19 cellular contexts compared by ENCODE assay signal in genomic region chr2:239738159-239738558, GRCh38.
"Had no signal": no experiment of that assay in that cellular context is flagged by ENCODE, and none has a peak within 500 bp of the region (broad histone marks: within the 10 kb centered on the region; RNA-seq: fewer than 3 reads in every experiment).

No MANE protein-coding gene starts in this region.

- H3K27ac Mint-ChIP-seq: naive thymus-derived CD4-positive, alpha-beta T cell; stimulated activated effector memory CD8-positive, alpha-beta T cell treated with anti-CD3 and anti-CD28 coated beads, Interleukin-12 subunit alpha, Interleukin-12 subunit beta, amount 100 ng/mL, for 72 hours had no signal

- H3K4me1 Mint-ChIP-seq: naive thymus-derived CD4-positive, alpha-beta T cell; stimulated activated effector memory CD8-positive, alpha-beta T cell treated with anti-CD3 and anti-CD28 coated beads, Interleukin-12 subunit alpha, Interleukin-12 subunit beta, amount 100 ng/mL, for 72 hours had no signal

- H3K27me3 ChIP-seq: colonic mucosa, ovary, right lobe of liver, thyroid gland, upper lobe of left lung, uterus had no signal

- H3K27ac ChIP-seq: colonic mucosa, esophagus squamous epithelium, gastroesophageal sphincter, ovary, right lobe of liver, suprapubic skin, thyroid gland, upper lobe of left lung, uterus had no signal

- DNase-seq: colonic mucosa; dermis blood vessel endothelial cell; esophagus squamous epithelium; foreskin fibroblast; left colon; left ventricle myocardium superior; naive thymus-derived CD4-positive, alpha-beta T cell; ovary; stimulated activated CD4-positive, alpha-beta T cell treated with anti-CD3 and anti-CD28 coated beads, Interleukin-4, amount 100 ng/mL, for 1 hour; stimulated activated CD8-positive, alpha-beta memory T cell treated with anti-CD3 and anti-CD28 coated beads, Interleukin-4, amount 100 ng/mL, for 48 hours; stimulated activated naive CD8-positive, alpha-beta T cell treated with anti-CD3 and anti-CD28 coated beads, Interleukin-15, Interleukin-2, amounts not matched to agents 100 U/mL and 50 U/mL, for 24 hours; thyroid gland; upper lobe of left lung; uterus had no signal

- H3K4me3 ChIP-seq: colonic mucosa, esophagus squamous epithelium, gastroesophageal sphincter, lung, ovary, right lobe of liver, suprapubic skin, thyroid gland, upper lobe of left lung, uterus had no signal

- H3K4me1 ChIP-seq: colonic mucosa, esophagus squamous epithelium, gastroesophageal sphincter, right lobe of liver, suprapubic skin, thyroid gland, upper lobe of left lung, uterus had no signal

- H3K9me3 Mint-ChIP-seq: stimulated activated effector memory CD8-positive, alpha-beta T cell treated with anti-CD3 and anti-CD28 coated beads, Interleukin-12 subunit alpha, Interleukin-12 subunit beta, amount 100 ng/mL, for 72 hours had no signal

- H3K36me3 Mint-ChIP-seq: naive thymus-derived CD4-positive, alpha-beta T cell; stimulated activated effector memory CD8-positive, alpha-beta T cell treated with anti-CD3 and anti-CD28 coated beads, Interleukin-12 subunit alpha, Interleukin-12 subunit beta, amount 100 ng/mL, for 72 hours had no signal

- H3K9me3 ChIP-seq: colonic mucosa, esophagus squamous epithelium, gastroesophageal sphincter, ovary, right lobe of liver, suprapubic skin, thyroid gland, upper lobe of left lung, uterus had no signal

- H3K36me3 ChIP-seq: colonic mucosa, esophagus squamous epithelium, gastroesophageal sphincter, ovary, right lobe of liver, suprapubic skin, thyroid gland, upper lobe of left lung, uterus had no signal

- H3K4me3 Mint-ChIP-seq: naive thymus-derived CD4-positive, alpha-beta T cell; stimulated activated effector memory CD8-positive, alpha-beta T cell treated with anti-CD3 and anti-CD28 coated beads, Interleukin-12 subunit alpha, Interleukin-12 subunit beta, amount 100 ng/mL, for 72 hours had no signal

- ATAC-seq: gastroesophageal sphincter; left colon; left ventricle myocardium superior; right lobe of liver; stimulated activated effector memory CD8-positive, alpha-beta T cell treated with anti-CD3 and anti-CD28 coated beads, Interleukin-12 subunit alpha, Interleukin-12 subunit beta, amount 100 ng/mL, for 72 hours; stimulated activated naive CD8-positive, alpha-beta T cell treated with anti-CD3 and anti-CD28 coated beads, Interleukin-15, Interleukin-2, amounts not matched to agents 100 U/mL and 50 U/mL, for 24 hours had no signal

- H3K27me3 Mint-ChIP-seq: naive thymus-derived CD4-positive, alpha-beta T cell had no signal
